ENCODE assay signal across 19 cellular contexts in the genomic region with DNA sequence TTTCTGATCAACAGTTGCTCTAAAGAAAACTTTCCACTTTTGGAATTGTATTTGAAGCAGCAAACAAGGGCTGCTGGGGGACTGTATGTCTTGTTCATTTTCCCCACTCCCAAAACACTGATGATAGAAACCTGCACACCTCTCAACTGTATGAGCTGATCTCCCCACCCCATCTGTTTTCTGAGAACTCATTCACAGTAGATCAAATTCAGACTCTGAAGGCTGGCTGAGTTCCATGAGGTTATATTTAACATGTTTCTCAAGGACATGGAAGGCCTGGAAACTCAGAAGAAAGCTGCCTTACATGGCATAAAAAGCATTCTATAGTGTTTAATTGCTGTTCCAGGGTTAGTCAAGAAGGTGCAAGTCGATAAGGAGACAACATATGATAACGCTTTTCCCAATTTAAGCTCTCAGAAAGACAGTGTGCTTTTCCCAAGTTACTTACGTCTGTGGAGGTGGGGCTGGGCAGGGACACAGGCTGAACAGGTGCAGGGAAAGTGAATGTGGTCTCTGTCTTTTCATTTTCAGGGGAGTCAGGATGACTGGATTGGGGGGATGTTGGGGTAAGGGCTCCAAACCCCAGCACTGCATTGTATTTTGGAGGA. TPM values are rescaled to one million over a fixed set of nuclear protein-coding genes. Genes with fewer than 3 reads are reported as not detected.
"Had no signal": no experiment of that assay in that cellular context is flagged by ENCODE, and none has a peak within 500 bp of the region (broad histone marks: within the 10 kb centered on the region; RNA-seq: fewer than 3 reads in every experiment).

No MANE protein-coding gene starts in this region.

- H3K9me3 ChIP-seq: colonic mucosa, neutrophil, sigmoid colon, spleen, upper lobe of right lung had no signal

- H3K4me3 ChIP-seq: colonic mucosa, sigmoid colon, spleen, upper lobe of right lung had no signal

- H3K27me3 ChIP-seq: colonic mucosa, neutrophil, sigmoid colon, spleen, upper lobe of right lung had no signal

- DNase-seq: activated CD4-positive, alpha-beta T cell treated with anti-CD3 and anti-CD28 coated beads, Interleukin-2, amount 50 U/mL, for 4 hours; activated gamma-delta T cell treated with Interleukin-2 at 50 U/mL for 16 hours; central memory CD4-positive, alpha-beta T cell; colonic mucosa; endodermal cell; foreskin melanocyte; immature natural killer cell; mesenchymal stem cell; natural killer cell; sigmoid colon; spleen; stimulated activated naive CD4-positive, alpha-beta T cell treated with Interleukin-2 at 50 U/mL for 16 hours; T-helper 2 cell; upper lobe of right lung had no signal

- H3K4me1 ChIP-seq: colonic mucosa, parathyroid adenoma, spleen, upper lobe of right lung had no signal

- ATAC-seq: natural killer cell, upper lobe of right lung had no signal

- H3K27ac ChIP-seq: colonic mucosa, neutrophil, parathyroid adenoma, sigmoid colon, spleen, upper lobe of right lung, VCaP had no signal

- H3K36me3 ChIP-seq: colonic mucosa had no signal

RNA-seq across cellular contexts. Expression of a gene that starts 23.0 kb away (rescaled TPM):
- total RNA-seq: activated T-helper 1 cell treated with anti-CD3 and anti-CD28 coated beads, Interleukin-12 subunit alpha, Interleukin-12 subunit beta, Interleukin-2, Interleukin-4 antibody, amounts not matched to agents 30 ng/mL and 10 ng/mL and 1 ng/mL, durations not matched to agents 14 hours and 24 hours and 36 hours; sigmoid colon had no signal

RNA-seq across cellular contexts. Expression of a gene that starts 38.4 kb away (rescaled TPM):
- total RNA-seq: epithelial cell of proximal tubule had no signal
- polyA plus RNA-seq: immature natural killer cell had no signal
